ENCODE assay signal across 7 cellular contexts in the genomic region with DNA sequence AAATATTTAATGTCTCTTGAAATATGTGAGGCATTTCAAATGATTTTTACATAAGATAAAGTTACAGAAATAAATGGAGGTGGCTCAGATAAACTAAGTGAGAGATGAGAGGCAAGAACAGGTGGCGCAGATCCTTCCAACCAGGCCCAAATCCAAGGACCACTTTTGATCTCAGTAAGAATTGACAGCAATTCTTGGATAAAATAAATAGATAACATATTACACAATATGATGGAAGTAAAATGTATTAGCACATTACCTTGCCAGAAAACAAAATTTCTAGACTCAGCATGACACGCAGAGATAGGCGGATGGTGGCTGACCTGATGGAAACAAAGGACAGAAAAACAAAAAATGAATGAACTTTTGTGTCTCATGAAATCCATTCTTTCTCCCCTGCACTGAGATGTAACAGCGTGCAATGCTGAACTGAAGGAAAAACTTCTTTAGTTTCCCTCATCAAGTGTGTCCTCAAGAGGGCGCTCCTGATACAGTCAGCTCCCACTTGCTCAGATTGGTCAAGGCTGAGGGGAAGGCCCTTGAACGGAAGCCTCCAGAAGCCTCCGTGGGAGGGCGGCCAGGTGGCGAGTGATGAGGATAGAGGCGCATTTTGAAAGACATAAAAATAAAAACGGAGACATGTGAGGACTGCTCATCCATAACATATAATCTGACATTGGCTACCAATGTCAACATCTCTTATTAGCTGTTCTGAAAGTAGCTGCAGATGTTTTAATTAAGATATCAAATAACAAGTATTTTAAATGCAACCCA.
DNase-seq lines count a peak whose midpoint lies in the region; ATAC-seq, FAIRE-seq and TF ChIP-seq lines count a peak whose summit lies in the region.

No MANE protein-coding gene starts in this region.

- peak overlapping the region; percentile 98 for H3K27ac Mint-ChIP-seq in activated naive CD8-positive, alpha-beta T cell treated with anti-CD3 and anti-CD28 coated beads, Interleukin-2, amount 50 U/mL, for 24 hours

- H3K4me1 ChIP-seq in gastrocnemius medialis: peaks cover 10 to 11% of the 10 kb centered on the region in 2 donors

- H3K36me3 ChIP-seq in gastrocnemius medialis: no peaks in the 10 kb centered on the region

- peak; percentile 60 to 87 (median 81) for TF ChIP-seq CTCF in gastrocnemius medialis (IDR thresholded peaks at IDR 0.05 in 4 of 5, conservative IDR thresholded peaks at IDR 0.05 in 1 of 5)

- TF ChIP-seq POLR2A in GM12892 (IDR thresholded peaks at IDR 0.05; ENCODE audit: low read depth, low read length) (no peak), gastrocnemius medialis (IDR thresholded peaks at IDR 0.05) (no peak)

- no peaks in the 10 kb centered on the region for H3K9me3 ChIP-seq in gastrocnemius medialis

- H3K4me3 ChIP-seq in gastrocnemius medialis: no peak overlapping the region

- H3K27me3 Mint-ChIP-seq in activated naive CD8-positive, alpha-beta T cell treated with anti-CD3 and anti-CD28 coated beads, Interleukin-2, amount 50 U/mL, for 24 hours: no peaks in the 10 kb centered on the region

- H3K36me3 Mint-ChIP-seq in activated naive CD8-positive, alpha-beta T cell treated with anti-CD3 and anti-CD28 coated beads, Interleukin-2, amount 50 U/mL, for 24 hours (ENCODE audit: low read depth): peaks cover 64% of the 10 kb centered on the region

- no peaks in the 10 kb centered on the region for H3K27me3 ChIP-seq in gastrocnemius medialis

- peak overlapping the region; percentile 74 for H3K4me3 Mint-ChIP-seq in activated naive CD8-positive, alpha-beta T cell treated with anti-CD3 and anti-CD28 coated beads, Interleukin-2, amount 50 U/mL, for 24 hours

- peak overlapping the region in 3 of 4 donors; percentile 22 to 53 (median 49) for H3K27ac ChIP-seq in gastrocnemius medialis

- in situ Hi-C loops in gastrocnemius medialis (cut with MboI; ENCODE audit: low sequenced_read_pairs in 4 of 4): loop anchor here (5.0 to 10.0 kb wide), 5 partner anchors 162 to 257 kb away; partner anchors contain the start of gene OSBPL3 (in 3 of the 4)

- FAIRE-seq in GM12892 (lab: Jason Lieb, UNC): peak; percentile 95

- H3K9me3 Mint-ChIP-seq in activated naive CD8-positive, alpha-beta T cell treated with anti-CD3 and anti-CD28 coated beads, Interleukin-2, amount 50 U/mL, for 24 hours: no peaks in the 10 kb centered on the region

- DNase-seq in GM12892 (ENCODE audit: insufficient read length) (peak; percentile 46), NCI-H1417 treated with DMSO at 0.1 percent for 48 hours (lab: John Stamatoyannopoulos, UW) (peak; percentile 77), T-helper 1 cell (peak; percentile 46 to 85 (median 67)), left ventricle myocardium superior (peak; percentile 79), gastrocnemius medialis (peak; percentile 77 to 80)
- peak; percentile 79 for DNase-seq in activated naive CD8-positive, alpha-beta T cell treated with anti-CD3 and anti-CD28 coated beads, Interleukin-2, amount 50 U/mL, for 24 hours

- H3K4me1 Mint-ChIP-seq in activated naive CD8-positive, alpha-beta T cell treated with anti-CD3 and anti-CD28 coated beads, Interleukin-2, amount 50 U/mL, for 24 hours: peaks cover 50% of the 10 kb centered on the region

- ATAC-seq in HG02798 (IDR thresholded peaks at IDR 0.05; ENCODE audit: poor library complexity, unreplicated experiment) (peak; percentile 70), left ventricle myocardium superior (peak; percentile 94), gastrocnemius medialis (peak; percentile 90 to 93)
- ATAC-seq in activated naive CD8-positive, alpha-beta T cell treated with anti-CD3 and anti-CD28 coated beads, Interleukin-2, amount 50 U/mL, for 24 hours: peak; percentile 45

- intact Hi-C loops in left ventricle myocardium superior (cut with micrococcal nuclease) (loop anchor here (5.0 to 10.0 kb wide), 2 partner anchors 155 to 252 kb away; no protein-coding TSS in a partner anchor), gastrocnemius medialis (cut with DNase I; ENCODE audit: low total_unique reads) (loop anchor here (1.0 to 10.0 kb wide), 4 partner anchors 65 to 275 kb away; partner anchors contain the start of gene OSBPL3)
